15 cellular contexts compared by ENCODE assay signal in the genomic region with DNA sequence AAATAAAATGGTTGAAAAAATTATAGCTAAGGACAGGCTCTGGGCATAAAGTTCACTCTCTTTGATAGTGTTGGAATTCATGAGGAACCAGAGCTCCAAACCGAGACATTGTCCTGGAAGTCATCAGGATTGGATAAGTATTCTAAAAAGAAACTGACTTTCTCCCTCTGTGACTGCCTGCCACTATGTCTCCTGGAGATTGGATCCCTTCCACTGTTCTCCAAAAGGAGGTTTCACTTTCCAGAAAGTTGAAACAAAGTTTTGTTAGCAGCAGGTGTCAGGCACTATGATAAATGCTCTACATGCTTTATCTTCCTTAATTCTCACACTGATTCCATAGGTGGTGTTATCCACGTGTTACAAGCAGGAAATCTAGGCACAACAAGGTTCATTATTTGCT. TPM values are rescaled to one million over a fixed set of nuclear protein-coding genes. Genes with fewer than 3 reads are reported as not detected.
DNase-seq lines count a peak whose midpoint lies in the region; ATAC-seq and TF ChIP-seq lines count a peak whose summit lies in the region.
"Had no signal": no experiment of that assay in that cellular context is flagged by ENCODE, and none has a peak within 500 bp of the region (broad histone marks: within the 10 kb centered on the region; RNA-seq: fewer than 3 reads in every experiment).

No MANE protein-coding gene starts in this region.

- no peak for DNase-seq in osteocyte (ENCODE audit: extremely low spot score, unreplicated experiment)
- DNase-seq in activated CD4-positive, alpha-beta T cell treated with anti-CD3 and anti-CD28 coated beads, Interleukin-2, amount 50 U/mL, for 48 hours, result no peak
- no peak for DNase-seq in superior temporal gyrus (ENCODE audit: extremely low spot score)
- no peak for DNase-seq in colonic mucosa
- no peak for DNase-seq in COR-L47 (lab: John Stamatoyannopoulos, UW)
- DNase-seq: activated CD8-positive, alpha-beta memory T cell treated with anti-CD3 and anti-CD28 coated beads, Interleukin-2, amount 50 U/mL, for 4 hours; DMS79; NCI-H146; stimulated activated CD4-positive, alpha-beta T cell treated with anti-CD3 and anti-CD28 coated beads, Interleukin-4, amount 100 ng/mL, for 1 hour had no signal

- H3K4me3 Mint-ChIP-seq in osteocyte (ENCODE audit: unreplicated experiment), result no peak overlapping the region

- H3K27ac ChIP-seq in colonic mucosa, result no peak overlapping the region
- H3K27ac ChIP-seq: cardiac muscle cell had no signal

- ATAC-seq in GM19023 (IDR thresholded peaks at IDR 0.05; ENCODE audit: unreplicated experiment) (peak; percentile 25), HG02678 (IDR thresholded peaks at IDR 0.05; ENCODE audit: unreplicated experiment) (peak; percentile 27), HG03521 (IDR thresholded peaks at IDR 0.05; ENCODE audit: unreplicated experiment) (peak; percentile 17)

- H3K27me3 ChIP-seq in colonic mucosa, result no peaks in the 10 kb centered on the region
- H3K27me3 ChIP-seq: cardiac muscle cell had no signal

- no peaks in the 10 kb centered on the region for H3K36me3 ChIP-seq in colonic mucosa
- H3K36me3 ChIP-seq: cardiac muscle cell, HAP-1 had no signal

- no peaks in the 10 kb centered on the region for H3K9me3 ChIP-seq in colonic mucosa
- H3K9me3 ChIP-seq: HAP-1 had no signal

- no peaks in the 10 kb centered on the region for H3K36me3 Mint-ChIP-seq in osteocyte (ENCODE audit: unreplicated experiment)

- TF ChIP-seq CTCF in osteocyte (IDR thresholded peaks at IDR 0.05) (no peak), colonic mucosa (IDR thresholded peaks at IDR 0.05) (no peak)

- H3K27ac Mint-ChIP-seq in osteocyte (ENCODE audit: unreplicated experiment), result peak overlapping the region; percentile 32

- no peak overlapping the region for H3K4me3 ChIP-seq in colonic mucosa
- H3K4me3 ChIP-seq: cardiac muscle cell, HAP-1 had no signal

- H3K4me1 ChIP-seq in colonic mucosa, result no peaks in the 10 kb centered on the region
- H3K4me1 ChIP-seq: HAP-1 had no signal

- H3K9ac ChIP-seq in colonic mucosa (ENCODE audit: low read depth in 2 of 2, low read length in 2 of 2), result no peak overlapping the region

- no peaks in the 10 kb centered on the region for H3K27me3 Mint-ChIP-seq in osteocyte (ENCODE audit: unreplicated experiment)

- intact Hi-C loops in colonic mucosa (cut with DNase I), result no loop called here

- no peaks in the 10 kb centered on the region for H3K9me3 Mint-ChIP-seq in osteocyte (ENCODE audit: unreplicated experiment)

- peaks cover 11% of the 10 kb centered on the region for H3K4me1 Mint-ChIP-seq in osteocyte (ENCODE audit: unreplicated experiment)

RNA-seq across cellular contexts. Expression of a gene that starts 16.8 kb away (rescaled TPM):
- 0.63 and 1.0 TPM in 2 replicates for total RNA-seq in osteocyte
- total RNA-seq in colonic mucosa, result 1 to 10 TPM in 1 of 2 donors, under 1 TPM in 1; 0.82 to 1.2 TPM
- total RNA-seq: SK-MEL-5 had no signal
